In the genomic region with DNA sequence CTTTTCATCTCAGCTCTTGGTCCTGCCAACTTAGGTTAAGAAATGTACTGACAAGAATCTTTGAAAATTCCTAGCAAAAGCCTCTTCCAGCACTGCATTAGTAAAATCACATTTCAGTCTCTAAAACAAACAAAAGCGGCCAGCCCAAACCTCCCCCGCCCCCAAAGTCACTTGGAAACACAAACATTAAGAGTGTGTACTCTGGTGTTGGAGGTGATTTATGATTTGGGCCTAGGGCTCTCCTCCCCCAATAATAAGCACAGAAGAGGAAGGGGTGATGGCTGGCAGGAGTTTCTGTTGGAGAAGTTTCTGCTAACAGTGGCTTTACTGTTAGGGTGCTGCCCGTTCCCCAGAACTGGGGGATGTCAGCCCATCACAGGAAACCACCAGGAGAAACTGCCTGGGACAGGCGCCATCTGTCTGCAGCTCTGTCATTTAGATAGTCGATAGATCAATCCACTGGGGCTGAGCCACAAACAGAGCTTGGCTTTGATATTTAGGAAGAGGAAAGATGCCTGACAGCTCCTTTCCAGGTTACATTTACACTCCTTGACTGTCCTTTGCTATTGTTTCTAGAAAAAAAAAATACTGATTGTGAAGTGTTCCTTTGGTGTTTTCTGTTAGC, we compare ENCODE assay signal across 10 cellular contexts.
DNase-seq lines count a peak whose midpoint lies in the region; ATAC-seq and TF ChIP-seq lines count a peak whose summit lies in the region.
"Had no signal": no experiment of that assay in that cellular context is flagged by ENCODE, and none has a peak within 500 bp of the region (broad histone marks: within the 10 kb centered on the region; RNA-seq: fewer than 3 reads in every experiment).

No MANE protein-coding gene starts in this region.

- no peaks in the 10 kb centered on the region for H3K36me3 Mint-ChIP-seq in activated CD8-positive, alpha-beta memory T cell treated with anti-CD3 and anti-CD28 coated beads, Interleukin-2, amount 10 ng/mL, durations not matched to agents 7 days and 5 days
- H3K36me3 Mint-ChIP-seq in endodermal cell (ENCODE audit: low read depth), result peaks cover 2% of the 10 kb centered on the region
- no peaks in the 10 kb centered on the region for H3K36me3 Mint-ChIP-seq in stimulated activated memory B cell treated with anti-CD40 and anti-IgM and Interleukin-4, amounts not matched to agents 10 μg/mL and 1 μg/mL and 100 μg/mL, for 72 hours
- H3K36me3 Mint-ChIP-seq: CD4-positive, alpha-beta memory T cell had no signal

- no peaks in the 10 kb centered on the region for H4K20me1 ChIP-seq in mammary epithelial cell (ENCODE audit: insufficient read depth, low read length)

- H3K27ac Mint-ChIP-seq in activated CD8-positive, alpha-beta memory T cell treated with anti-CD3 and anti-CD28 coated beads, Interleukin-2, amount 10 ng/mL, durations not matched to agents 7 days and 5 days, result no peak overlapping the region
- H3K27ac Mint-ChIP-seq in endodermal cell, result peak overlapping the region; percentile 46
- H3K27ac Mint-ChIP-seq in stimulated activated memory B cell treated with anti-CD40 and anti-IgM and Interleukin-4, amounts not matched to agents 10 μg/mL and 1 μg/mL and 100 μg/mL, for 72 hours, result peak overlapping the region; percentile 88

- H3K9me3 Mint-ChIP-seq in activated CD8-positive, alpha-beta memory T cell treated with anti-CD3 and anti-CD28 coated beads, Interleukin-2, amount 10 ng/mL, durations not matched to agents 7 days and 5 days (ENCODE audit: low read depth), result no peaks in the 10 kb centered on the region
- no peaks in the 10 kb centered on the region for H3K9me3 Mint-ChIP-seq in endodermal cell
- H3K9me3 Mint-ChIP-seq in stimulated activated memory B cell treated with anti-CD40 and anti-IgM and Interleukin-4, amounts not matched to agents 10 μg/mL and 1 μg/mL and 100 μg/mL, for 72 hours, result no peaks in the 10 kb centered on the region

- H3K4me1 ChIP-seq in endodermal cell (ENCODE audit: control insufficient read depth, insufficient read depth, low read length) (no peaks in the 10 kb centered on the region), aorta (ENCODE audit: control insufficient read depth in 1 of 2, insufficient read depth in 2 of 2, low read length in 2 of 2) (no peaks in the 10 kb centered on the region), mammary epithelial cell (ENCODE audit: insufficient read depth, low read length) (no peaks in the 10 kb centered on the region)

- H3K4me2 ChIP-seq in mammary epithelial cell (ENCODE audit: insufficient read depth, low read depth, low read length), result no peak overlapping the region

- in situ Hi-C loops in mammary epithelial cell (cut with MboI; ENCODE audit: low sequenced_read_pairs in 2 of 2), result no loop called here

- no peak overlapping the region for H2AFZ ChIP-seq in mammary epithelial cell (ENCODE audit: low read depth, low read length)

- ATAC-seq in activated CD8-positive, alpha-beta memory T cell treated with anti-CD3 and anti-CD28 coated beads, Interleukin-2, amount 10 ng/mL, durations not matched to agents 7 days and 5 days, result peak; percentile 70
- ATAC-seq in stimulated activated memory B cell treated with anti-CD40 and anti-IgM and Interleukin-4, amounts not matched to agents 10 μg/mL and 1 μg/mL and 100 μg/mL, for 72 hours, result no peak
- ATAC-seq in aorta (ENCODE audit: low FRiP score) (no peak), GM19328 (IDR thresholded peaks at IDR 0.05; ENCODE audit: unreplicated experiment) (no peak)

- H3K9me3 ChIP-seq in endodermal cell (ENCODE audit: control insufficient read depth, low read length) (peaks cover 8% of the 10 kb centered on the region), aorta (ENCODE audit: control insufficient read depth, low read length) (no peaks in the 10 kb centered on the region), mammary epithelial cell (replicated peaks; ENCODE audit: insufficient read depth, low read length) (no peaks in the 10 kb centered on the region)
- H3K9me3 ChIP-seq: thoracic aorta had no signal

- WGBS in endodermal cell (ENCODE audit: insufficient coverage in 1 of 2, insufficient read length in 1 of 2), 2 experiments, result 52 to 71% methylated on average over 2 to 5 of the region's 5 CpGs
- WGBS in aorta, 2 donors, result 38 to 41% methylated on average over 5 of the region's 5 CpGs
- WGBS in mammary epithelial cell (ENCODE audit: low coverage, missing lambda C conversion rate), result 41% methylated on average over 4 of the region's 5 CpGs

- H3K4me3 ChIP-seq in endodermal cell (ENCODE audit: low read length) (no peak overlapping the region), aorta (ENCODE audit: low read length in 2 of 2) (no peak overlapping the region), mammary epithelial cell (replicated peaks in 1 of 3; ENCODE audit: insufficient read depth in 1 of 3, low read depth in 2 of 3, low read length in 3 of 3) (no peak overlapping the region)
- H3K4me3 ChIP-seq: thoracic aorta had no signal

- no peaks in the 10 kb centered on the region for H3K27me3 Mint-ChIP-seq in activated CD8-positive, alpha-beta memory T cell treated with anti-CD3 and anti-CD28 coated beads, Interleukin-2, amount 10 ng/mL, durations not matched to agents 7 days and 5 days
- H3K27me3 Mint-ChIP-seq in endodermal cell (ENCODE audit: insufficient read depth), result no peaks in the 10 kb centered on the region
- H3K27me3 Mint-ChIP-seq in stimulated activated memory B cell treated with anti-CD40 and anti-IgM and Interleukin-4, amounts not matched to agents 10 μg/mL and 1 μg/mL and 100 μg/mL, for 72 hours, result no peaks in the 10 kb centered on the region

- TF ChIP-seq CTCF in endodermal cell (conservative IDR thresholded peaks at IDR 0.05), result peak; percentile 66
- TF ChIP-seq CTCF in mammary epithelial cell (conservative IDR thresholded peaks at IDR 0.05 in 1 of 2, IDR thresholded peaks at IDR 0.05 in 1 of 2; ENCODE audit: extremely low read depth in 1 of 2, insufficient read depth in 1 of 2, low read depth in 1 of 2, low read length in 2 of 2), result peak in 1 of 2 donors; percentile 14

- H3K79me2 ChIP-seq in mammary epithelial cell (ENCODE audit: insufficient read depth, low read length), result no peaks in the 10 kb centered on the region

- peak; percentile 53 for DNase-seq in activated CD8-positive, alpha-beta memory T cell treated with anti-CD3 and anti-CD28 coated beads, Interleukin-2, amount 10 ng/mL, durations not matched to agents 7 days and 5 days
- no peak for DNase-seq in activated CD8-positive, alpha-beta memory T cell treated with anti-CD3 and anti-CD28 coated beads for 24 hours
- DNase-seq in NCI-H2227 treated with DMSO at 0.1 percent for 48 hours (lab: John Stamatoyannopoulos, UW) (peak; percentile 44), endodermal cell (peak; percentile 71), aorta (no peak), mammary epithelial cell (no peak)
- DNase-seq: CD4-positive, alpha-beta memory T cell had no signal

- BruUV-seq in mammary epithelial cell (replicated peaks; lab: Mats Ljungman, UMichigan), result no TSS peak

- no peak overlapping the region for H3K4me3 Mint-ChIP-seq in activated CD8-positive, alpha-beta memory T cell treated with anti-CD3 and anti-CD28 coated beads, Interleukin-2, amount 10 ng/mL, durations not matched to agents 7 days and 5 days
- no peak overlapping the region for H3K4me3 Mint-ChIP-seq in endodermal cell
- no peak overlapping the region for H3K4me3 Mint-ChIP-seq in stimulated activated memory B cell treated with anti-CD40 and anti-IgM and Interleukin-4, amounts not matched to agents 10 μg/mL and 1 μg/mL and 100 μg/mL, for 72 hours
- H3K4me3 Mint-ChIP-seq: CD4-positive, alpha-beta memory T cell had no signal

- no peak overlapping the region for H3K9ac ChIP-seq in endodermal cell (ENCODE audit: extremely low read depth, low read length, poor library complexity, severe bottlenecking)
- H3K9ac ChIP-seq in mammary epithelial cell (ENCODE audit: insufficient read depth, low read length), result no peak overlapping the region

- intact Hi-C loops in aorta (cut with DNase I), result no loop called here
- intact Hi-C loops in mammary epithelial cell (cut with micrococcal nuclease), result no loop called here

- dilution Hi-C loops in mammary epithelial cell (cut with HindIII; ENCODE audit: low sequenced_read_pairs), result no loop called here

- H3K36me3 ChIP-seq in endodermal cell (ENCODE audit: control insufficient read depth, insufficient read depth, low read length) (no peaks in the 10 kb centered on the region), aorta (ENCODE audit: control insufficient read depth in 1 of 2, insufficient read depth in 2 of 2, low read length in 1 of 2) (no peaks in the 10 kb centered on the region), mammary epithelial cell (ENCODE audit: insufficient read depth, low read length) (no peaks in the 10 kb centered on the region)
- H3K36me3 ChIP-seq: thoracic aorta had no signal

- H3K4me1 Mint-ChIP-seq in activated CD8-positive, alpha-beta memory T cell treated with anti-CD3 and anti-CD28 coated beads, Interleukin-2, amount 10 ng/mL, durations not matched to agents 7 days and 5 days, result peaks cover 23% of the 10 kb centered on the region
- peaks cover 39% of the 10 kb centered on the region for H3K4me1 Mint-ChIP-seq in endodermal cell
- H3K4me1 Mint-ChIP-seq in stimulated activated memory B cell treated with anti-CD40 and anti-IgM and Interleukin-4, amounts not matched to agents 10 μg/mL and 1 μg/mL and 100 μg/mL, for 72 hours, result peaks cover 48% of the 10 kb centered on the region

- CTCF ChIA-PET in activated CD8-positive, alpha-beta memory T cell treated with anti-CD3 and anti-CD28 coated beads, Interleukin-2, amount 10 ng/mL, durations not matched to agents 7 days and 5 days (lab: Charles Lee), result interaction anchor here (1.3 to 1.5 kb wide), 3 partner anchors 9 to 228 kb away, joined by 3 to 5 read pairs (median 4); no protein-coding TSS in a partner anchor
- CTCF ChIA-PET in mammary epithelial cell (lab: Charles Lee; ENCODE audit: low non-redundant PET), result interaction anchor here (0.6 kb wide), 1 partner anchor 250 kb away, joined by 5 read pairs; no protein-coding TSS in a partner anchor

- no peak overlapping the region for H3K27ac ChIP-seq in endodermal cell (ENCODE audit: low read depth, low read length)
- no peak overlapping the region for H3K27ac ChIP-seq in aorta (ENCODE audit: low read depth in 1 of 2, low read length in 2 of 2)
- H3K27ac ChIP-seq in mammary epithelial cell (ENCODE audit: insufficient read depth, low read depth, low read length), result no peak overlapping the region
- H3K27ac ChIP-seq: thoracic aorta had no signal

- H3K27me3 ChIP-seq in endodermal cell (ENCODE audit: control insufficient read depth, insufficient read depth, low read length, poor library complexity, severe bottlenecking) (no peaks in the 10 kb centered on the region), aorta (ENCODE audit: control insufficient read depth in 1 of 2, insufficient read depth in 2 of 2, low read length in 1 of 2) (no peaks in the 10 kb centered on the region), mammary epithelial cell (ENCODE audit: insufficient read depth, low read length) (no peaks in the 10 kb centered on the region)

Comparison
In these comparisons a context has a peak if more than half of its experiments do, and no peak if none do; other contexts are left out.
1. DNase-seq: peak in activated CD8-positive, alpha-beta memory T cell treated with anti-CD3 and anti-CD28 coated beads, Interleukin-2, amount 10 ng/mL, durations not matched to agents 7 days and 5 days (single experiment), NCI-H2227 treated with DMSO at 0.1 percent for 48 hours (single experiment) and endodermal cell (single experiment); none in activated CD8-positive, alpha-beta memory T cell treated with anti-CD3 and anti-CD28 coated beads for 24 hours (single experiment), aorta (0 of 2) and mammary epithelial cell (single experiment).